In genomic region chr12:51323317-51323960, GRCh38 we compare ENCODE assay signal across 10 cellular contexts. TPM values are rescaled to one million over a fixed set of nuclear protein-coding genes. Genes with fewer than 3 reads are reported as not detected.
DNase-seq lines count a peak whose midpoint lies in the region; ATAC-seq and TF ChIP-seq lines count a peak whose summit lies in the region.
"Had no signal": no experiment of that assay in that cellular context is flagged by ENCODE, and none has a peak within 500 bp of the region (broad histone marks: within the 10 kb centered on the region; RNA-seq: fewer than 3 reads in every experiment).

No MANE protein-coding gene starts in this region.

- H3K9me3 ChIP-seq in sigmoid colon: no peaks in the 10 kb centered on the region

- H3K36me3 ChIP-seq in sigmoid colon: no peaks in the 10 kb centered on the region

- intact Hi-C loops in activated T-helper 2 cell treated with anti-CD3 and anti-CD28 coated beads, Interferon-gamma antibody, Interleukin-2, Interleukin-4, amounts not matched to agents 10 μg/mL and 5 μg/mL and 100 μg/mL, durations not matched to agents 14 hours and 24 hours and 36 hours (cut with micrococcal nuclease): loop anchor here (10.0 kb wide), 2 partner anchors 239 to 559 kb away; partner anchors contain the start of genes ATF1 and CSRNP2
- intact Hi-C loops in sigmoid colon (cut with DNase I): no loop called here

- WGBS in sigmoid colon, 2 donors: 55 to 85% methylated on average over 15 of the region's 15 CpGs

- no peak for TF ChIP-seq POLR2A in sigmoid colon (IDR thresholded peaks at IDR 0.05)

- H3K27ac ChIP-seq in sigmoid colon: peak overlapping the region; percentile 19 to 57 (median 45)
- H3K27ac ChIP-seq: parathyroid adenoma had no signal

- H3K36me3 Mint-ChIP-seq in activated T-helper 2 cell treated with anti-CD3 and anti-CD28 coated beads, Interferon-gamma antibody, Interleukin-2, Interleukin-4, amounts not matched to agents 10 μg/mL and 5 μg/mL and 100 μg/mL, durations not matched to agents 14 hours and 24 hours and 36 hours (ENCODE audit: low read depth): peaks cover 28% of the 10 kb centered on the region

- no peaks in the 10 kb centered on the region for H3K27me3 Mint-ChIP-seq in activated T-helper 2 cell treated with anti-CD3 and anti-CD28 coated beads, Interferon-gamma antibody, Interleukin-2, Interleukin-4, amounts not matched to agents 10 μg/mL and 5 μg/mL and 100 μg/mL, durations not matched to agents 14 hours and 24 hours and 36 hours (ENCODE audit: low read depth)

- no peaks in the 10 kb centered on the region for H3K9me3 Mint-ChIP-seq in activated T-helper 2 cell treated with anti-CD3 and anti-CD28 coated beads, Interferon-gamma antibody, Interleukin-2, Interleukin-4, amounts not matched to agents 10 μg/mL and 5 μg/mL and 100 μg/mL, durations not matched to agents 14 hours and 24 hours and 36 hours

- no peaks in the 10 kb centered on the region for H3K4me1 ChIP-seq in sigmoid colon

- no peak for TF ChIP-seq EP300 in sigmoid colon (IDR thresholded peaks at IDR 0.05)

- H3K4me1 Mint-ChIP-seq in activated T-helper 2 cell treated with anti-CD3 and anti-CD28 coated beads, Interferon-gamma antibody, Interleukin-2, Interleukin-4, amounts not matched to agents 10 μg/mL and 5 μg/mL and 100 μg/mL, durations not matched to agents 14 hours and 24 hours and 36 hours (ENCODE audit: low read depth): peaks cover 64% of the 10 kb centered on the region

- peak overlapping the region; percentile 92 for H3K4me3 Mint-ChIP-seq in activated T-helper 2 cell treated with anti-CD3 and anti-CD28 coated beads, Interferon-gamma antibody, Interleukin-2, Interleukin-4, amounts not matched to agents 10 μg/mL and 5 μg/mL and 100 μg/mL, durations not matched to agents 14 hours and 24 hours and 36 hours (ENCODE audit: low read depth)

- peak; percentile 34 for TF ChIP-seq CTCF in GM12873 (IDR thresholded peaks at IDR 0.05; ENCODE audit: insufficient read depth, low read depth, low read length, missing control alignments)
- TF ChIP-seq CTCF in sigmoid colon (IDR thresholded peaks at IDR 0.05): no peak

- peak overlapping the region; percentile 95 for H3K27ac Mint-ChIP-seq in activated T-helper 2 cell treated with anti-CD3 and anti-CD28 coated beads, Interferon-gamma antibody, Interleukin-2, Interleukin-4, amounts not matched to agents 10 μg/mL and 5 μg/mL and 100 μg/mL, durations not matched to agents 14 hours and 24 hours and 36 hours

- peak overlapping the region; percentile 82 for H3K4me3 ChIP-seq in Jurkat, Clone E6-1 (ENCODE audit: low read length)
- H3K4me3 ChIP-seq in sigmoid colon: peak overlapping the region in 3 of 4 donors; percentile 22 to 39 (median 24)

- ATAC-seq in GM21390 (IDR thresholded peaks at IDR 0.05; ENCODE audit: unreplicated experiment): no peak

- DNase-seq in Jurkat, Clone E6-1 (ENCODE audit: low read depth, low spot score): peak; percentile 68
- DNase-seq in activated T-helper 2 cell treated with anti-CD3 and anti-CD28 coated beads, Interferon-gamma antibody, Interleukin-2, Interleukin-4, amounts not matched to agents 10 μg/mL and 5 μg/mL and 100 μg/mL, durations not matched to agents 14 hours and 24 hours and 36 hours (ENCODE audit: low spot score): peak; percentile 36
- DNase-seq in sigmoid colon (no peak), dermis blood vessel endothelial cell (no peak), HT-29 (ENCODE audit: low spot score) (no peak), NCI-H748 treated with DMSO at 0.1 percent for 48 hours (lab: John Stamatoyannopoulos, UW) (no peak)

- H3K27me3 ChIP-seq in sigmoid colon: no peaks in the 10 kb centered on the region

RNA-seq across cellular contexts. Expression of gene BIN2, which starts 0.5 kb away (rescaled TPM):
- 27.8 TPM for polyA plus RNA-seq in Jurkat, Clone E6-1 (2012; ENCODE audit: insufficient read depth, insufficient read length)
- 45.8 and 47.0 TPM in 2 replicates for total RNA-seq in activated T-helper 2 cell treated with anti-CD3 and anti-CD28 coated beads, Interferon-gamma antibody, Interleukin-2, Interleukin-4, amounts not matched to agents 10 μg/mL and 5 μg/mL and 100 μg/mL, durations not matched to agents 14 hours and 24 hours and 36 hours
- 1 to 10 TPM; 2.3 to 4.2 (median 2.9) TPM for total RNA-seq in sigmoid colon
- 10 to 100 TPM in 2 of 3 donors, 1 to 10 TPM in 1; 7.4 to 21.2 (median 10.8) TPM for polyA plus RNA-seq in sigmoid colon
- not detected in 2 replicates for total RNA-seq in dermis blood vessel endothelial cell
- total RNA-seq in HT-29 (2014; rRNA removed; shearing (Covaris generic)): 0.42 and 0.56 TPM in 2 replicates

RNA-seq across cellular contexts. Expression of gene CELA1, which starts 23.0 kb away (rescaled TPM):
- not detected for polyA plus RNA-seq in Jurkat, Clone E6-1 (2012; ENCODE audit: insufficient read depth, insufficient read length)
- total RNA-seq in activated T-helper 2 cell treated with anti-CD3 and anti-CD28 coated beads, Interferon-gamma antibody, Interleukin-2, Interleukin-4, amounts not matched to agents 10 μg/mL and 5 μg/mL and 100 μg/mL, durations not matched to agents 14 hours and 24 hours and 36 hours: not detected in 2 replicates
- total RNA-seq in sigmoid colon: not detected
- polyA plus RNA-seq in sigmoid colon: not detected
- total RNA-seq in dermis blood vessel endothelial cell: not detected in 2 replicates
- total RNA-seq in HT-29 (2014; rRNA removed; shearing (Covaris generic)): not detected in 2 replicates
- polyA plus RNA-seq: adipose tissue had no signal

RNA-seq across cellular contexts. Expression of gene SMAGP, which starts 53.2 kb away (rescaled TPM):
- 22.3 TPM for polyA plus RNA-seq in Jurkat, Clone E6-1 (2012; ENCODE audit: insufficient read depth, insufficient read length)
- total RNA-seq in activated T-helper 2 cell treated with anti-CD3 and anti-CD28 coated beads, Interferon-gamma antibody, Interleukin-2, Interleukin-4, amounts not matched to agents 10 μg/mL and 5 μg/mL and 100 μg/mL, durations not matched to agents 14 hours and 24 hours and 36 hours: 0.44 TPM in 1 of 2 replicates, not detected in the other
- total RNA-seq in sigmoid colon (1 to 10 TPM; 1.9 to 5.3 (median 3.4) TPM), dermis blood vessel endothelial cell (15.1 and 24.0 TPM in 2 replicates)
- polyA plus RNA-seq in sigmoid colon: 10 to 100 TPM; 78.8 to 81.7 (median 81.1) TPM
- 93.2 and 125 TPM in 2 replicates for total RNA-seq in HT-29 (2014; rRNA removed; shearing (Covaris generic))

Comparison
In these comparisons a context has a peak if more than half of its experiments do, and no peak if none do; other contexts are left out.
1. DNase-seq: peak in Jurkat, Clone E6-1 (single experiment) and activated T-helper 2 cell treated with anti-CD3 and anti-CD28 coated beads, Interferon-gamma antibody, Interleukin-2, Interleukin-4, amounts not matched to agents 10 μg/mL and 5 μg/mL and 100 μg/mL, durations not matched to agents 14 hours and 24 hours and 36 hours (single experiment); none in sigmoid colon (single experiment), dermis blood vessel endothelial cell (single experiment), HT-29 (single experiment) and NCI-H748 treated with DMSO at 0.1 percent for 48 hours (single experiment).